Comparison of ENCODE assay signal across 1 cellular context in genomic region chr13:25380741-25381324, GRCh38.
TF ChIP-seq lines count a peak whose summit lies in the region.

No MANE protein-coding gene starts in this region.

TF ChIP-seq in K562, 482 proteins besides CTCF, POLR2A, EP300 and RAD21 (continued from another document and continues in another):
- TF ChIP-seq ZBTB12 (CRISPR knock-in tag; IDR thresholded peaks at IDR 0.05) (no peak), ZNF384 (IDR thresholded peaks at IDR 0.05; ENCODE audit: low read depth, low read length) (peak; percentile 80), PCBP2 (IDR thresholded peaks at IDR 0.05; ENCODE audit: low read depth, low read length, poor library complexity, severe bottlenecking) (no peak), ZNF76 (CRISPR knock-in tag; IDR thresholded peaks at IDR 0.05; ENCODE audit: borderline replicate concordance) (no peak), CBFA2T3 (IDR thresholded peaks at IDR 0.05) (0 out of 2 replicates have a peak, but pooled peaks have one; percentile 30), ZNF639 (CRISPR knock-in tag; conservative IDR thresholded peaks at IDR 0.05 in 1 of 2, IDR thresholded peaks at IDR 0.05 in 1 of 2) (peak in 1 of 2 experiments; percentile 41; a peak in 2 of 4 replicates), L3MBTL2 (IDR thresholded peaks at IDR 0.05) (no peak), CEBPG (CRISPR knock-in tag; IDR thresholded peaks at IDR 0.05) (no peak), CEBPG (tag; conservative IDR thresholded peaks at IDR 0.05 in 1 of 2, IDR thresholded peaks at IDR 0.05 in 1 of 2) (no peak), MAFF (IDR thresholded peaks at IDR 0.05; ENCODE audit: low read length) (no peak), PRDM10 (IDR thresholded peaks at IDR 0.05; ENCODE audit: partially characterized antibody) (peak; percentile 48), HNRNPUL1 (IDR thresholded peaks at IDR 0.05; ENCODE audit: low read length) (no peak), E2F5 (CRISPR knock-in tag; IDR thresholded peaks at IDR 0.05) (no peak), CLOCK (CRISPR knock-in tag; IDR thresholded peaks at IDR 0.05; ENCODE audit: borderline replicate concordance) (no peak), FOXM1 (IDR thresholded peaks at IDR 0.05; ENCODE audit: low read depth) (no peak), FOXM1 (CRISPR knock-in tag; IDR thresholded peaks at IDR 0.05; ENCODE audit: low read depth) (no peak), RERE (CRISPR knock-in tag; IDR thresholded peaks at IDR 0.05; ENCODE audit: borderline replicate concordance) (no peak), CHD7 (IDR thresholded peaks at IDR 0.05; ENCODE audit: low read depth, low read length) (no peak), KDM4B (IDR thresholded peaks at IDR 0.05; ENCODE audit: borderline replicate concordance in 2 of 2, low read depth in 1 of 2) (no peak), ASH1L (IDR thresholded peaks at IDR 0.05; ENCODE audit: borderline replicate concordance, low read depth, partially characterized antibody) (no peak), CHD2 (IDR thresholded peaks at IDR 0.05; ENCODE audit: low read depth, low read length) (no peak), CBX2 (IDR thresholded peaks at IDR 0.05; ENCODE audit: insufficient read depth, low read length, poor library complexity, severe bottlenecking) (no peak), NFIC (IDR thresholded peaks at IDR 0.05) (no peak)
